21 cellular contexts compared by ENCODE assay signal in the genomic region with DNA sequence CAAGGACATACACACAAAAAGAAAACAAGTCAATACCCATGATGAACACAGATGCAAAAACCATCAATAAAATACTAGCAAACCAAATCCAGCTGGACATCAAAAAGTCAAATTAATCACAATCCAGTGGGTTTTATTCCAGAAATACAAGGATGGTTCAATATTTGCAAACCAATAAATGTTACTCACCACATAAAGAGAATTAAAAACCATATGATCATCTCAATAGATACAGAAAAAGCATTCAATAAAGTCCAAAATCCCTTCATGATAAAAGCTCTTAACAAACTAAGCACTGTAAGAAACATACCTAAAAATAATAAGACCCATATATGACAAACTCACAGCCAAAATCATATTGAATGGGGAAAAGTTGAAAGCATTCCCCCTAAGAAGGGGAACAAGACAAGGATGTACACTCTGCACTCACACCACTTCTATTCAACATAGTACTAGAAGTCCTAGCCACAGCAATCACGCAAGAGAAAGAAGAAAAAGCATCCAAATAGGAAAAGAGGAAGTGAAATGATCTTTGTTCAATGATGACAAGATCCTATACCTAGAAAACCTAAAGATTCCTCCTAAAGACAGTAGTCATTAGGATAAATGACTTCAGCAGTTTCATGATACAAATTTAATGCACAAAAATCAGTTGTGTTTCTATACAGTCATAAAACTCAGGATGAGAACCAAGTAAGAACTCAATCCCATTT.
DNase-seq lines count a peak whose midpoint lies in the region.
"Had no signal": no experiment of that assay in that cellular context is flagged by ENCODE, and none has a peak within 500 bp of the region (broad histone marks: within the 10 kb centered on the region; RNA-seq: fewer than 3 reads in every experiment).

No MANE protein-coding gene starts in this region.

- H3K4me1 Mint-ChIP-seq in immature natural killer cell = peaks cover 27 to 41% of the 10 kb centered on the region in 2 donors

- peak overlapping the region in 4 of 6 donors; percentile 2 to 56 (median 24) for H3K27ac Mint-ChIP-seq in immature natural killer cell
- H3K27ac Mint-ChIP-seq: HFFc6 had no signal

- H3K27me3 Mint-ChIP-seq in immature natural killer cell (ENCODE audit: low read depth in 3 of 3) = peaks cover 0 to 2% (median 0%) of the 10 kb centered on the region in 3 donors
- H3K27me3 Mint-ChIP-seq: CD4-positive, alpha-beta memory T cell had no signal

- H3K9me3 Mint-ChIP-seq in immature natural killer cell = peaks cover 0 to 2% (median 0%) of the 10 kb centered on the region in 6 donors

- H3K4me3 Mint-ChIP-seq in immature natural killer cell = no peak overlapping the region
- H3K4me3 Mint-ChIP-seq: HFFc6 had no signal

- DNase-seq in SIG-M5 treated with dmso at 0.1 percent for 504 hours (lab: John Stamatoyannopoulos, UW; ENCODE audit: unreplicated experiment) (peak; percentile 71), SIG-M5 (lab: John Stamatoyannopoulos, UW) (no peak), Kasumi-1 (lab: John Stamatoyannopoulos, UW) (peak; percentile 7 to 17), OCI-M1 (lab: John Stamatoyannopoulos, UW) (peak; percentile 14), immature natural killer cell (no peak), DMS79 (lab: John Stamatoyannopoulos, UW) (no peak), NCI-H2081 treated with DMSO at 0.1 percent for 48 hours (lab: John Stamatoyannopoulos, UW) (no peak), iPS-NIHi11 (ENCODE audit: low spot score) (no peak)
- DNase-seq: 8988T; BE2C; CD4-positive, alpha-beta memory T cell; H7; HFFc6; Karpas-422; MM.1S; NCI-H1417; NCI-H187 treated with DMSO at 0.1 percent for 48 hours; NCI-H226; NCI-H524 treated with DMSO at 0.1 percent for 48 hours; Peyer's patch; SK-N-SH had no signal

- H3K36me3 Mint-ChIP-seq in immature natural killer cell = peaks cover 55 to 68% (median 55%) of the 10 kb centered on the region in 3 donors

Comparison
In these comparisons a context has a peak if more than half of its experiments do, and no peak if none do; other contexts are left out.
1. DNase-seq: peak in SIG-M5 treated with dmso at 0.1 percent for 504 hours (single experiment), Kasumi-1 (2 of 2) and OCI-M1 (single experiment); none in SIG-M5 (single experiment), immature natural killer cell (0 of 3), DMS79 (single experiment), NCI-H2081 treated with DMSO at 0.1 percent for 48 hours (single experiment) and iPS-NIHi11 (single experiment).